In genomic region chr1:193937308-193937707, GRCh38 we compare ENCODE assay signal across 21 cellular contexts.
"Had no signal": no experiment of that assay in that cellular context is flagged by ENCODE, and none has a peak within 500 bp of the region (broad histone marks: within the 10 kb centered on the region; RNA-seq: fewer than 3 reads in every experiment).

No MANE protein-coding gene starts in this region.

- H3K9me3 ChIP-seq: mucosa of descending colon, neutrophil, pancreas, right lobe of liver, thyroid gland, vagina had no signal

- H3K36me3 ChIP-seq: neutrophil, pancreas, right lobe of liver, thyroid gland, vagina had no signal

- H3K27ac ChIP-seq: neutrophil, pancreas, right lobe of liver, thyroid gland, vagina had no signal

- H3K4me1 ChIP-seq: pancreas, thyroid gland, vagina had no signal

- H3K27me3 ChIP-seq: neutrophil, pancreas, right lobe of liver, thyroid gland, vagina had no signal

- ATAC-seq: effector memory CD8-positive, alpha-beta T cell; left lobe of liver; mucosa of descending colon; natural killer cell treated with Interleukin-12 subunit alpha and Interleukin-12 subunit beta and Interleukin-15 and Interleukin-18, amount 100 ng/mL, for 72 hours; pancreas; right lobe of liver; stimulated activated naive CD8-positive, alpha-beta T cell treated with anti-CD3 and anti-CD28 coated beads, Interleukin-15, amount 100 ng/mL, for 72 hours had no signal

- H3K4me3 ChIP-seq: lung, mucosa of descending colon, pancreas, right lobe of liver, thyroid gland, vagina had no signal

- DNase-seq: cortex of kidney; effector memory CD8-positive, alpha-beta T cell; head of caudate nucleus; kidney; mucosa of descending colon; naive B cell; pancreas; right lobe of liver; small intestine; stimulated activated CD4-positive, alpha-beta T cell treated with anti-CD3 and anti-CD28 coated beads, Interleukin-15, amount 100 ng/mL, for 24 hours; stimulated activated CD4-positive, alpha-beta T cell treated with anti-CD3 and anti-CD28 coated beads, Interleukin-4, amount 100 ng/mL, for 1 hour; stimulated activated CD8-positive, alpha-beta memory T cell treated with anti-CD3 and anti-CD28 coated beads, Interleukin-4, amount 100 ng/mL, for 48 hours; stimulated activated naive CD4-positive, alpha-beta T cell; stimulated activated naive CD8-positive, alpha-beta T cell treated with anti-CD3 and anti-CD28 coated beads, Interleukin-15, amount 100 ng/mL, for 72 hours; thyroid gland; trophoblast cell had no signal
